ENCODE assay signal across 8 cellular contexts in genomic region chr5:138503487-138504270, GRCh38. TPM values are rescaled to one million over a fixed set of nuclear protein-coding genes. Genes with fewer than 3 reads are reported as not detected.
A peak's percentile ranks its signal among the peaks of the same experiment; 100 is the strongest.
DNase-seq lines count a peak whose midpoint lies in the region; ATAC-seq and TF ChIP-seq lines count a peak whose summit lies in the region.

No MANE protein-coding gene starts in this region.

- peak; percentile 65 to 67 for ATAC-seq in natural killer cell treated with Interleukin-12 subunit alpha and Interleukin-12 subunit beta and Interleukin-15 and Interleukin-18, amount 100 ng/mL, for 72 hours
- no peak for ATAC-seq in GM21619 (IDR thresholded peaks at IDR 0.05; ENCODE audit: unreplicated experiment)
- ATAC-seq in HG03025 (IDR thresholded peaks at IDR 0.05; ENCODE audit: low FRiP score, unreplicated experiment) = no peak

- no peak overlapping the region for H3K27ac Mint-ChIP-seq in natural killer cell treated with Interleukin-12 subunit alpha and Interleukin-12 subunit beta and Interleukin-15 and Interleukin-18, amount 100 ng/mL, for 72 hours

- peak; percentile 78 for TF ChIP-seq CTCF in GM12872 (IDR thresholded peaks at IDR 0.05; ENCODE audit: insufficient read depth, low read depth, low read length)
- peak; percentile 95 for TF ChIP-seq CTCF in VCaP (conservative IDR thresholded peaks at IDR 0.05)
- TF ChIP-seq CTCF in fibroblast of pulmonary artery (IDR thresholded peaks at IDR 0.05; ENCODE audit: low read length, missing control alignments) = peak; percentile 87

- no peaks in the 10 kb centered on the region for H3K9me3 Mint-ChIP-seq in natural killer cell treated with Interleukin-12 subunit alpha and Interleukin-12 subunit beta and Interleukin-15 and Interleukin-18, amount 100 ng/mL, for 72 hours

- no peaks in the 10 kb centered on the region for H3K27me3 Mint-ChIP-seq in natural killer cell treated with Interleukin-12 subunit alpha and Interleukin-12 subunit beta and Interleukin-15 and Interleukin-18, amount 100 ng/mL, for 72 hours

- H3K4me3 Mint-ChIP-seq in natural killer cell treated with Interleukin-12 subunit alpha and Interleukin-12 subunit beta and Interleukin-15 and Interleukin-18, amount 100 ng/mL, for 72 hours = no peak overlapping the region

- H3K4me3 ChIP-seq in fibroblast of pulmonary artery (replicated peaks; ENCODE audit: low read depth, low read length) = no peak overlapping the region

- peak overlapping the region; percentile 77 for H3K27ac ChIP-seq in VCaP

- peak; percentile 77 for DNase-seq in AG20443 (ENCODE audit: low spot score)
- DNase-seq in NCI-H1694 treated with DMSO at 0.1 percent for 48 hours (lab: John Stamatoyannopoulos, UW) = peak; percentile 62
- peak; percentile 81 for DNase-seq in fibroblast of pulmonary artery (ENCODE audit: low read depth)
- DNase-seq in natural killer cell treated with Interleukin-12 subunit alpha and Interleukin-12 subunit beta and Interleukin-15 and Interleukin-18, amount 100 ng/mL, for 72 hours (ENCODE audit: low spot score) = peak; percentile 64

- H3K4me1 Mint-ChIP-seq in natural killer cell treated with Interleukin-12 subunit alpha and Interleukin-12 subunit beta and Interleukin-15 and Interleukin-18, amount 100 ng/mL, for 72 hours (ENCODE audit: low read depth in 2 of 2) = peaks cover 0 to 8% of the 10 kb centered on the region in 2 donors

- peaks cover 9% of the 10 kb centered on the region for H3K36me3 Mint-ChIP-seq in natural killer cell treated with Interleukin-12 subunit alpha and Interleukin-12 subunit beta and Interleukin-15 and Interleukin-18, amount 100 ng/mL, for 72 hours

RNA-seq across cellular contexts. Expression of gene EGR1, which starts 38.4 kb away (rescaled TPM):
- 10 to 100 TPM in 1 of 2 donors, 1 to 10 TPM in 1; 8.5 to 11.2 TPM for total RNA-seq in natural killer cell treated with Interleukin-12 subunit alpha and Interleukin-12 subunit beta and Interleukin-15 and Interleukin-18, amount 100 ng/mL, for 72 hours

RNA-seq across cellular contexts. Expression of gene ETF1, which starts 39.4 kb away (rescaled TPM):
- 100 to 1,000 TPM; 150 to 167 TPM for total RNA-seq in natural killer cell treated with Interleukin-12 subunit alpha and Interleukin-12 subunit beta and Interleukin-15 and Interleukin-18, amount 100 ng/mL, for 72 hours

Comparison
In these comparisons a context has a peak if more than half of its experiments do, and no peak if none do; other contexts are left out.
1. ATAC-seq: peak in natural killer cell treated with Interleukin-12 subunit alpha and Interleukin-12 subunit beta and Interleukin-15 and Interleukin-18, amount 100 ng/mL, for 72 hours (2 of 2); none in GM21619 (single experiment) and HG03025 (single experiment).
2. Peak in every context shown above with its lines, with median percentiles within 50 percentile points of each other: DNase-seq and CTCF ChIP-seq.